Comparison of ENCODE assay signal across 8 cellular contexts in genomic region chrX:11757397-11757728, GRCh38. TPM values are rescaled to one million over a fixed set of nuclear protein-coding genes. Genes with fewer than 3 reads are reported as not detected.
DNase-seq lines count a peak whose midpoint lies in the region; ATAC-seq and TF ChIP-seq lines count a peak whose summit lies in the region.

No MANE protein-coding gene starts in this region.

- H3K4me3 Mint-ChIP-seq in CD4-positive, CD25-positive, alpha-beta regulatory T cell = peak overlapping the region; percentile 67 to 89 (median 78)
- peak overlapping the region; percentile 71 for H3K4me3 Mint-ChIP-seq in natural killer cell treated with Interleukin-12 subunit alpha and Interleukin-12 subunit beta and Interleukin-15 and Interleukin-18, amount 100 ng/mL, for 72 hours

- H3K4me1 Mint-ChIP-seq in CD4-positive, CD25-positive, alpha-beta regulatory T cell = peaks cover 3 to 29% (median 12%) of the 10 kb centered on the region in 4 donors
- peaks cover 8 to 12% of the 10 kb centered on the region in 2 donors for H3K4me1 Mint-ChIP-seq in natural killer cell treated with Interleukin-12 subunit alpha and Interleukin-12 subunit beta and Interleukin-15 and Interleukin-18, amount 100 ng/mL, for 72 hours (ENCODE audit: low read depth in 2 of 2)

- no peak overlapping the region for H4K91ac ChIP-seq in IMR-90 (ENCODE audit: insufficient read depth, low read depth, low read length)

- DNase-seq in CD4-positive, CD25-positive, alpha-beta regulatory T cell = no peak
- DNase-seq in IMR-90 = no peak
- no peak for DNase-seq in natural killer cell treated with Interleukin-12 subunit alpha and Interleukin-12 subunit beta and Interleukin-15 and Interleukin-18, amount 100 ng/mL, for 72 hours (ENCODE audit: low spot score)
- DNase-seq in cerebellar cortex (ENCODE audit: low spot score) = no peak
- DNase-seq in NCI-H748 (lab: John Stamatoyannopoulos, UW; ENCODE audit: unreplicated experiment) = no peak

- peaks cover 9% of the 10 kb centered on the region for H3K27me3 Mint-ChIP-seq in CD4-positive, CD25-positive, alpha-beta regulatory T cell
- H3K27me3 Mint-ChIP-seq in natural killer cell treated with Interleukin-12 subunit alpha and Interleukin-12 subunit beta and Interleukin-15 and Interleukin-18, amount 100 ng/mL, for 72 hours = peaks cover 4 to 7% of the 10 kb centered on the region in 2 donors

- ATAC-seq in CD4-positive, CD25-positive, alpha-beta regulatory T cell (ENCODE audit: low read depth in 2 of 2) = no peak
- no peak for ATAC-seq in IMR-90 (ENCODE audit: low read depth)
- ATAC-seq in natural killer cell treated with Interleukin-12 subunit alpha and Interleukin-12 subunit beta and Interleukin-15 and Interleukin-18, amount 100 ng/mL, for 72 hours = no peak
- no peak for ATAC-seq in HG03196 (IDR thresholded peaks at IDR 0.05; ENCODE audit: unreplicated experiment)
- no peak for ATAC-seq in GM18873 (IDR thresholded peaks at IDR 0.05; ENCODE audit: low FRiP score, unreplicated experiment)

- no peak overlapping the region for H2AK5ac ChIP-seq in IMR-90 (ENCODE audit: low read depth, low read length)

- intact Hi-C loops in IMR-90 (cut with micrococcal nuclease) = loop anchor here (5.0 kb wide), 1 partner anchor 90 kb away; the partner anchor contains the start of gene ARHGAP6

- H3K9me3 Mint-ChIP-seq in CD4-positive, CD25-positive, alpha-beta regulatory T cell = peaks cover 0 to 4% (median 0%) of the 10 kb centered on the region in 7 donors
- no peaks in the 10 kb centered on the region for H3K9me3 Mint-ChIP-seq in natural killer cell treated with Interleukin-12 subunit alpha and Interleukin-12 subunit beta and Interleukin-15 and Interleukin-18, amount 100 ng/mL, for 72 hours

- dilution Hi-C loops in IMR-90 (cut with HindIII; ENCODE audit: low sequenced_read_pairs, unreplicated experiment) = no loop called here

- in situ Hi-C loops in IMR-90 (cut with MboI; ENCODE audit: low sequenced_read_pairs) = loop anchor here (25.0 kb wide), 1 partner anchor 1570 kb away; no protein-coding TSS in a partner anchor

- no peaks in the 10 kb centered on the region for H3K9me3 ChIP-seq in CD4-positive, CD25-positive, alpha-beta regulatory T cell (ENCODE audit: control insufficient read depth in 2 of 2, low read length in 2 of 2)
- no peaks in the 10 kb centered on the region for H3K9me3 ChIP-seq in IMR-90 (ENCODE audit: control insufficient read depth, insufficient read depth, low read length)

- no peak overlapping the region for H3K18ac ChIP-seq in IMR-90 (ENCODE audit: low read depth, low read length)

- WGBS in IMR-90 (ENCODE audit: extremely low coverage in 2 of 2, insufficient read length in 1 of 2), 2 experiments = 37% methylated on average over 5 of the region's 15 CpGs; no CpG with 5 or more reads in 1 of the 2 experiments

- H3K4ac ChIP-seq in IMR-90 (ENCODE audit: low read depth, low read length) = peak overlapping the region; percentile 16; the same call in 1 of the 2 replicates

- H2AFZ ChIP-seq in IMR-90 (replicated peaks; ENCODE audit: low read length, poor library complexity) = peak overlapping the region; percentile 93

- peak overlapping the region; percentile 81 for H3K4me2 ChIP-seq in IMR-90 (ENCODE audit: low read depth, low read length)

- H3K27ac ChIP-seq in CD4-positive, CD25-positive, alpha-beta regulatory T cell (ENCODE audit: insufficient read depth, low read length, poor library complexity, severe bottlenecking) = peak overlapping the region; percentile 33
- H3K27ac ChIP-seq in IMR-90 (ENCODE audit: insufficient read depth, low read length) (peak overlapping the region; percentile 53), cingulate gyrus (ENCODE audit: low read depth, low read length) (peak overlapping the region; percentile 60)

- H4K20me1 ChIP-seq in IMR-90 (ENCODE audit: insufficient read depth, low read length) = no peaks in the 10 kb centered on the region

- no peak for TF ChIP-seq RAD21 in IMR-90 (IDR thresholded peaks at IDR 0.05; ENCODE audit: low read length)

- no peaks in the 10 kb centered on the region for H3K9me1 ChIP-seq in IMR-90 (ENCODE audit: insufficient read depth, low read length)

- peak overlapping the region; percentile 57 for H2AK9ac ChIP-seq in IMR-90 (replicated peaks; ENCODE audit: low read depth, low read length, poor library complexity)

- H4K5ac ChIP-seq in IMR-90 (ENCODE audit: low read depth, low read length) = 0 out of 2 replicates have a peak overlapping the region, but pooled peaks have one; percentile 25

- H2BK120ac ChIP-seq in IMR-90 (ENCODE audit: low read depth, low read length) = peak overlapping the region; percentile 52; the same call in 1 of the 2 replicates

- no peak overlapping the region for H3K56ac ChIP-seq in IMR-90 (ENCODE audit: extremely low read depth, insufficient read depth, low read length)

- no peaks in the 10 kb centered on the region for H3K27me3 ChIP-seq in CD4-positive, CD25-positive, alpha-beta regulatory T cell (ENCODE audit: control insufficient read depth, insufficient read depth, low read length)
- peaks cover 3% of the 10 kb centered on the region; the same call in 1 of the 2 replicates for H3K27me3 ChIP-seq in IMR-90 (ENCODE audit: control insufficient read depth, insufficient read depth, low read length)

- no peak for TF ChIP-seq CTCF in IMR-90 (conservative IDR thresholded peaks at IDR 0.05; ENCODE audit: low read depth, low read length)

- no TSS peak for BruUV-seq in IMR-90 (replicated peaks; lab: Mats Ljungman, UMichigan)

- H3K79me1 ChIP-seq in IMR-90 (ENCODE audit: low read depth in 1 of 2, low read length in 2 of 2) = peaks cover 0 to 4% of the 10 kb centered on the region in 2 experiments; a peak in 2 of 4 replicates

- POLR2A ChIA-PET in IMR-90 (lab: Charles Lee; ENCODE audit: unreplicated experiment) = no interaction called here

- H2BK5ac ChIP-seq in IMR-90 (ENCODE audit: low read depth, low read length, poor library complexity, severe bottlenecking) = peak overlapping the region; percentile 55

- H2BK20ac ChIP-seq in IMR-90 (ENCODE audit: low read depth, low read length) = no peak overlapping the region

- H2BK15ac ChIP-seq in IMR-90 (ENCODE audit: low read depth, low read length) = no peak overlapping the region

- peaks cover 21% of the 10 kb centered on the region for H3K4me1 ChIP-seq in CD4-positive, CD25-positive, alpha-beta regulatory T cell (ENCODE audit: control insufficient read depth, insufficient read depth, low read length, poor library complexity, severe bottlenecking)
- H3K4me1 ChIP-seq in IMR-90 (ENCODE audit: control insufficient read depth, insufficient read depth, low read length) = no peaks in the 10 kb centered on the region

- CTCF ChIA-PET in IMR-90 (lab: Yijun Ruan, JAX) = interaction anchor here (1.0 kb wide), 1 partner anchor 20 kb away, joined by 3 read pairs; no protein-coding TSS in a partner anchor

- no peak for TF ChIP-seq POLR2A in IMR-90 (IDR thresholded peaks at IDR 0.05; ENCODE audit: low read depth, low read length)

- no peak overlapping the region; the same call in 1 of the 2 replicates for H3K14ac ChIP-seq in IMR-90 (replicated peaks; ENCODE audit: low read depth, low read length)

- H3K27ac Mint-ChIP-seq in CD4-positive, CD25-positive, alpha-beta regulatory T cell = peak overlapping the region in 1 of 3 donors; percentile 74
- H3K27ac Mint-ChIP-seq in natural killer cell treated with Interleukin-12 subunit alpha and Interleukin-12 subunit beta and Interleukin-15 and Interleukin-18, amount 100 ng/mL, for 72 hours = peak overlapping the region in 1 of 2 donors; percentile 23

- H3K36me3 ChIP-seq in CD4-positive, CD25-positive, alpha-beta regulatory T cell (ENCODE audit: control insufficient read depth, insufficient read depth, low read length) = peaks cover 3% of the 10 kb centered on the region
- H3K36me3 ChIP-seq in IMR-90 (ENCODE audit: control insufficient read depth, insufficient read depth, low read length) = peaks cover 3% of the 10 kb centered on the region; the same call in 1 of the 2 replicates

- no peak overlapping the region for H3K23ac ChIP-seq in IMR-90 (ENCODE audit: low read depth, low read length)

- H4K8ac ChIP-seq in IMR-90 (ENCODE audit: low read depth in 2 of 2, low read length in 2 of 2) = 0 out of 4 replicates have a peak overlapping the region, but pooled peaks of 1 of the 2 experiments have one; percentile 5

- no peak overlapping the region for H3K4me3 ChIP-seq in CD4-positive, CD25-positive, alpha-beta regulatory T cell (ENCODE audit: low read depth, low read length)
- peak overlapping the region; percentile 88 for H3K4me3 ChIP-seq in IMR-90 (ENCODE audit: insufficient read depth, low read depth, low read length)

- peak overlapping the region; percentile 50 for H3K9ac ChIP-seq in IMR-90 (ENCODE audit: low read depth, low read length)

- peaks cover 8% of the 10 kb centered on the region for H3K36me3 Mint-ChIP-seq in CD4-positive, CD25-positive, alpha-beta regulatory T cell
- peaks cover 6% of the 10 kb centered on the region for H3K36me3 Mint-ChIP-seq in natural killer cell treated with Interleukin-12 subunit alpha and Interleukin-12 subunit beta and Interleukin-15 and Interleukin-18, amount 100 ng/mL, for 72 hours

TF ChIP-seq in IMR-90, 13 proteins besides CTCF, POLR2A, EP300 and RAD21:
- no peak for TF ChIP-seq ELK1 (IDR thresholded peaks at IDR 0.05; ENCODE audit: borderline replicate concordance, low read depth, low read length)
- no peak for TF ChIP-seq FOS (IDR thresholded peaks at IDR 0.05; ENCODE audit: low read depth, low read length)
TF ChIP-seq in IMR-90: peak in this region for 0.

RNA-seq across cellular contexts. Expression of gene MSL3, which starts 0.7 kb away (rescaled TPM):
- 109 TPM for total RNA-seq in CD4-positive, CD25-positive, alpha-beta regulatory T cell
- polyA plus RNA-seq in CD4-positive, CD25-positive, alpha-beta regulatory T cell = 100 to 1,000 TPM in 2 of 4 donors, 10 to 100 TPM in 2; 80.0 to 123 (median 91.7) TPM
- total RNA-seq in IMR-90 (2012; rRNA removed) = 21.3 and 22.2 TPM in 2 replicates
- 19.6 TPM in 2 replicates for polyA plus RNA-seq in IMR-90 (2012; rRNA removed)
- polyA plus RNA-seq in IMR-90 (2012; cell fraction: cytosol; rRNA removed) = 8.3 and 13.6 TPM in 2 replicates
- 29.0 and 69.5 TPM in 2 replicates for polyA plus RNA-seq in IMR-90 (2012; cell fraction: nucleus; rRNA removed; ENCODE audit: low replicate concordance)
- total RNA-seq in natural killer cell treated with Interleukin-12 subunit alpha and Interleukin-12 subunit beta and Interleukin-15 and Interleukin-18, amount 100 ng/mL, for 72 hours = 10 to 100 TPM; 23.9 to 34.9 TPM
